28 cellular contexts compared by ENCODE assay signal in the genomic region with DNA sequence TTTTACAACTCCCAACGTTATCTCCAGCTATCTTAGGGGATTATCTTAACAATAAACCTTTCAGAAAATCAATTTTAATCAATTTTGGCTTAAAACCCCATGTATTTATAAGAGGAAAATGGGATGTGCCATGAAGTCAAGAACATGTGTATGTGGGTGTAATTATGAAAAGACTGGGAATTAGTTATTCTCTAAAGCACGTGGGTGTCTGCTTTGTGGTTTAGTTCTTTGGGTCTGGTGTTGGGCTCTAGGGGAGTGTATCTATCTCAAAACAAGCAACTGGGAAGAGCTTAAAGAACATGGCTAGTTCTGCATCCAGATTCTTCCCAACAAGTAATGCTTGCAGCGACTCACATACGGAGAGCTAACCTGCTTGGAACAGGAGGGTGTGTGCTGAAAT.
"Had no signal": no experiment of that assay in that cellular context is flagged by ENCODE, and none has a peak within 500 bp of the region (broad histone marks: within the 10 kb centered on the region; RNA-seq: fewer than 3 reads in every experiment).

No MANE protein-coding gene starts in this region.

- H3K36me3 ChIP-seq: ascending aorta, breast epithelium, cardiac muscle cell, gastrocnemius medialis, heart left ventricle, WERI-Rb-1 had no signal

- DNase-seq: activated B cell treated with CpG ODN at 0.5 μM for 24 hours; activated CD4-positive, alpha-beta memory T cell treated with anti-CD3 and anti-CD28 coated beads, Interleukin-2, amount 10 ng/mL, durations not matched to agents 7 days and 5 days; activated CD4-positive, alpha-beta T cell treated with anti-CD3 and anti-CD28 coated beads for 48 hours; activated CD4-positive, alpha-beta T cell treated with anti-CD3 and anti-CD28 coated beads, Interleukin-2, amount 50 U/mL, for 4 hours; activated CD8-positive, alpha-beta memory T cell treated with anti-CD3 and anti-CD28 coated beads, Interleukin-2, amount 50 U/mL, for 48 hours; activated gamma-delta T cell; activated naive CD4-positive, alpha-beta T cell; activated naive CD4-positive, alpha-beta T cell treated with anti-CD3 and anti-CD28 coated beads, Interleukin-2, amount 10 ng/mL, durations not matched to agents 7 days and 5 days; activated naive CD8-positive, alpha-beta T cell treated with anti-CD3 and anti-CD28 coated beads, Interleukin-2, amount 10 ng/mL, durations not matched to agents 7 days and 5 days; activated T-cell treated with anti-CD3 and anti-CD28 coated beads for 4 hours; activated T-cell treated with anti-CD3 and anti-CD28 coated beads, Interleukin-2, amount 50 U/mL, for 24 hours; activated T-cell treated with anti-CD3 and anti-CD28 coated beads, Interleukin-2, amount 50 U/mL, for 72 hours; central memory CD4-positive, alpha-beta T cell; cerebellar nuclear complex; dorsolateral prefrontal cortex; effector memory CD4-positive, alpha-beta T cell; endodermal cell; foreskin fibroblast; gastrocnemius medialis; glutamatergic neuron; heart left ventricle; T-helper 17 cell; T1000; WERI-Rb-1 had no signal

- H3K9me3 ChIP-seq: ascending aorta, breast epithelium, gastrocnemius medialis, heart left ventricle had no signal

- H3K4me3 ChIP-seq: ascending aorta, breast epithelium, cardiac muscle cell, coronary artery, dorsolateral prefrontal cortex, gastrocnemius medialis, heart left ventricle had no signal

- H3K27ac ChIP-seq: ascending aorta, breast epithelium, cardiac muscle cell, coronary artery, dorsolateral prefrontal cortex, gastrocnemius medialis, heart left ventricle, WERI-Rb-1 had no signal

- H3K4me1 ChIP-seq: ascending aorta, breast epithelium, gastrocnemius medialis had no signal

- H3K27me3 ChIP-seq: ascending aorta, breast epithelium, cardiac muscle cell had no signal
